ENCODE assay signal across 8 cellular contexts in the genomic region with DNA sequence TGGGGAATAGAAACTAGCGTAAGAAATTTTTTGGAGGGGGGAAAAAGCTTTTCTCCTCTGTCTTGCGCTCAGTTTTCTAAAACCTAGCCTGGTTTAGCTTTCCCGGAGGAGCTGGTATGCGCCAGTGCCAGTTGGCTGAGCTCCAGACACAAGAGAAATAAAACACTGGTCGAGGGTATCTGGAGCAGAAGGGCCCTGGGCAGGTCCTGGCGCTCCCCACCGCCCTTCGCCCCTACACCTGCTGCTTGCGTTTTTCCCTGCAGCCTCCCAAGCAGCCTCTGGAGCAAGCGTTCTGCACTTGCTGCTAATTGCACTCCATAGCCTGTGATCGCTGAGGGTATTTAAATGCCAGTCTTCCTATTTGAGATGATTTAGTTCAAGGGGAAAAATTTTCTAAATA. TPM values are rescaled to one million over a fixed set of nuclear protein-coding genes. Genes with fewer than 3 reads are reported as not detected.
DNase-seq lines count a peak whose midpoint lies in the region; ATAC-seq and TF ChIP-seq lines count a peak whose summit lies in the region.

No MANE protein-coding gene starts in this region.

- ATAC-seq in GM19452 (IDR thresholded peaks at IDR 0.05; ENCODE audit: unreplicated experiment), result no peak

- H3F3A ChIP-seq in smooth muscle cell (ENCODE audit: low read depth), result no peaks in the 10 kb centered on the region

- H3K27me3 ChIP-seq in HUES64 (ENCODE audit: insufficient read depth, low read length), result peaks cover 37% of the 10 kb centered on the region
- no peaks in the 10 kb centered on the region for H3K27me3 ChIP-seq in ascending aorta
- H3K27me3 ChIP-seq in iPS DF 6.9 (ENCODE audit: control insufficient read depth, insufficient read depth, low read length), result peaks cover 3% of the 10 kb centered on the region; the same call in 1 of the 2 replicates
- peaks cover 38% of the 10 kb centered on the region for H3K27me3 ChIP-seq in smooth muscle cell (ENCODE audit: low read depth)

- intact Hi-C loops in ascending aorta (cut with DNase I), result no loop called here

- H3K9me3 ChIP-seq in HUES64 (ENCODE audit: insufficient read depth, low read depth, low read length) (no peaks in the 10 kb centered on the region), ascending aorta (no peaks in the 10 kb centered on the region), iPS DF 6.9 (ENCODE audit: control insufficient read depth, insufficient read depth, low read length) (no peaks in the 10 kb centered on the region), smooth muscle cell (replicated peaks; ENCODE audit: low read depth) (no peaks in the 10 kb centered on the region)

- peak overlapping the region; percentile 84 for H3K4me2 ChIP-seq in smooth muscle cell

- TF ChIP-seq CTCF in ascending aorta (IDR thresholded peaks at IDR 0.05) (no peak), smooth muscle cell (IDR thresholded peaks at IDR 0.05; ENCODE audit: borderline replicate concordance, insufficient read depth, poor library complexity, severe bottlenecking) (no peak)

- no peak for DNase-seq in ascending aorta (ENCODE audit: low spot score in 2 of 2)
- DNase-seq in iPS DF 6.9 (ENCODE audit: low read depth, low spot score), result no peak
- no peak for DNase-seq in smooth muscle cell (lab: John Stamatoyannopoulos, UW; ENCODE audit: unreplicated experiment)
- DNase-seq in A172 (ENCODE audit: low spot score), result no peak
- DNase-seq in NOMO-1 (lab: John Stamatoyannopoulos, UW; ENCODE audit: unreplicated experiment in 2 of 2), result no peak
- DNase-seq in SW 1271 (lab: John Stamatoyannopoulos, UW), result no peak

- H3K4me1 ChIP-seq in HUES64 (ENCODE audit: insufficient read depth, low read length), result 0 out of 2 replicates have a peak, but pooled peaks cover 4% of the 10 kb centered on the region
- peaks cover 0 to 4% of the 10 kb centered on the region in 2 donors for H3K4me1 ChIP-seq in ascending aorta
- no peaks in the 10 kb centered on the region; the same call in 1 of the 2 replicates for H3K4me1 ChIP-seq in iPS DF 6.9 (ENCODE audit: control insufficient read depth, insufficient read depth, low read length)
- H3K4me1 ChIP-seq in smooth muscle cell (ENCODE audit: low read depth), result peaks cover 12% of the 10 kb centered on the region

- no peak overlapping the region for H3K27ac ChIP-seq in HUES64 (ENCODE audit: low read depth, low read length)
- H3K27ac ChIP-seq in ascending aorta, result no peak overlapping the region
- no peak overlapping the region for H3K27ac ChIP-seq in iPS DF 6.9 (ENCODE audit: low read length)
- no peak overlapping the region for H3K27ac ChIP-seq in smooth muscle cell (ENCODE audit: low read depth)

- H3K9ac ChIP-seq in HUES64 (ENCODE audit: low read depth, low read length), result no peak overlapping the region
- H3K9ac ChIP-seq in smooth muscle cell (ENCODE audit: low read depth), result no peak overlapping the region

- H3K79me2 ChIP-seq in smooth muscle cell (ENCODE audit: low read depth), result no peaks in the 10 kb centered on the region

- H3K36me3 ChIP-seq in HUES64 (ENCODE audit: insufficient read depth, low read length), result no peaks in the 10 kb centered on the region
- no peaks in the 10 kb centered on the region for H3K36me3 ChIP-seq in ascending aorta
- no peaks in the 10 kb centered on the region for H3K36me3 ChIP-seq in iPS DF 6.9 (ENCODE audit: control insufficient read depth, insufficient read depth, low read length)
- H3K36me3 ChIP-seq in smooth muscle cell (ENCODE audit: low read depth), result no peaks in the 10 kb centered on the region

- H3K4me3 ChIP-seq in HUES64 (ENCODE audit: low read length) (peak overlapping the region; percentile 83), ascending aorta (peak overlapping the region; percentile 62 to 65), iPS DF 6.9 (ENCODE audit: low read length) (peak overlapping the region; percentile 7; the same call in 1 of the 2 replicates), smooth muscle cell (peak overlapping the region; percentile 48)

- H4K20me1 ChIP-seq in smooth muscle cell (ENCODE audit: low read depth), result no peaks in the 10 kb centered on the region

- no peak overlapping the region for H2AFZ ChIP-seq in smooth muscle cell (ENCODE audit: low read depth)

- WGBS in HUES64, result 4% methylated on average over 11 of the region's 11 CpGs
- whole genome bisulfite sequencing in iPS DF 6.9 (ENCODE audit: insufficient coverage, insufficient read length), result no CpG with 5 or more reads among the region's 11 CpGs
- WGBS in smooth muscle cell (ENCODE audit: low lambda C conversion rate), result 7% methylated on average over 11 of the region's 11 CpGs

RNA-seq across cellular contexts. Expression of gene EREG, which starts 0.8 kb away (rescaled TPM):
- not detected for polyA plus RNA-seq in HUES64 (2013, experiment 1 of 2)
- not detected for polyA plus RNA-seq in HUES64 (2013, experiment 2 of 2)
- total RNA-seq in ascending aorta (not detected), smooth muscle cell (1.3 and 1.9 TPM in 2 replicates)
- polyA plus RNA-seq in smooth muscle cell, result 0.27 and 0.55 TPM in 2 replicates
- total RNA-seq in A172 (2014; rRNA removed; shearing (Covaris generic)), result 0.02 TPM in 1 of 2 replicates, not detected in the other

RNA-seq across cellular contexts. Expression of gene EPGN, which starts 57.5 kb away (rescaled TPM):
- not detected for polyA plus RNA-seq in HUES64 (2013, experiment 1 of 2)
- polyA plus RNA-seq in HUES64 (2013, experiment 2 of 2), result not detected
- total RNA-seq in ascending aorta (not detected), smooth muscle cell (31.8 and 35.5 TPM in 2 replicates)
- 1.6 and 7.2 TPM in 2 replicates for polyA plus RNA-seq in smooth muscle cell
- not detected in 2 replicates for total RNA-seq in A172 (2014; rRNA removed; shearing (Covaris generic))

Comparison
In these comparisons a context has a peak if more than half of its experiments do, and no peak if none do; other contexts are left out.
1. H3K4me3 ChIP-seq: peak in every context shown above with its lines; median percentile 83 in HUES64; 64 in ascending aorta; 48 in smooth muscle cell; 7 in iPS DF 6.9.
2. RNA of gene EPGN, which starts 57.5 kb away (total RNA-seq): 31.8 to 35.5 TPM in smooth muscle cell; not detected in ascending aorta (single experiment) and not detected in A172; every median in the first group is over 10 times any median in the second.